ENCODE assay signal across 1 cellular context in the genomic region with DNA sequence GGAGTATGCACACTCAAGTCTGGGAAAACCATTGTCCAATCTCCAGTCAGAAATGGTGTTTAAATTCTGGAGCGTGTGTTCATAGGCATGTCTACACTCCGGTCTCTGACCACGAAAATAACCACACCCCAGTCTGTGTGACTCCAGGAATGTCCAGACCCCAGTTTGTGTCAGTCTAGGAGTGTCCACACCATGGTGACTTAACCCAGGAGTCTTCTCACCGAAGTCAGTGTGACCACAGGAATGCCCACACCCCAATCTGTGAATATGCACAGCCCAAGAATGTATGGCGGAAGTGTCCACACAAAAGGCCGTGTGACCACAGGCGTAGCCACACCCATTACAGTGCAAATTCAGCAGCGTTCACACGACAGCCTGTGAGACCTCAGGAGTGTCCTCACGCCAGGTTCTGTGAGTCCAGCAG.
TF ChIP-seq lines count a peak whose summit lies in the region.

No MANE protein-coding gene starts in this region.

TF ChIP-seq in K562, 482 proteins besides CTCF, POLR2A, EP300 and RAD21 (continued from another document):
- peak; percentile 40; the same call in 1 of the 2 replicates for TF ChIP-seq ATF7 (IDR thresholded peaks at IDR 0.05)
- TF ChIP-seq ZNF184 (CRISPR knock-in tag; IDR thresholded peaks at IDR 0.05), result no peak
- peak in 1 of 2 experiments; percentile 76; a peak in 2 of 4 replicates for TF ChIP-seq RCOR1 (IDR thresholded peaks at IDR 0.05; ENCODE audit: borderline replicate concordance in 1 of 2, low read depth in 2 of 2, low read length in 2 of 2)
TF ChIP-seq in K562: peak in this region for 45.
